18 cellular contexts compared by ENCODE assay signal in the genomic region with DNA sequence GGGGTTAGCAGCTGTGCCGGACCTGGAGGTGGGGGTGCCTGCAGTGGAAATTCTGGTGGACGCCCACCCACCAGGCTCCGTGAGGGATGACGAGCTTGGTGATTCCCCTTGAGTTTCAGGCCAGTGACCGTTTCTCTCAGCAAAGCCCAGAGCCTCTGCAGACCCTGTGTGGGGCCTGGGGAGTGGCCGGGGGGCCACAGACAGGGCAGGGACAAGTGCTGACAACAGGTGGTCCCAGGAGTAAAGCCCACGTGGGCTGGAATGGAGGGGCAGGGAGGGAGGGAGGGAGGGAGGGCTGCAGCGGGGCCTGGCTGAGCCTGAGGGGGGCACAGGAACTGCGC.
"Had no signal": no experiment of that assay in that cellular context is flagged by ENCODE, and none has a peak within 500 bp of the region (broad histone marks: within the 10 kb centered on the region; RNA-seq: fewer than 3 reads in every experiment).

No MANE protein-coding gene starts in this region.

- H3K27ac ChIP-seq: body of pancreas, foreskin keratinocyte, parathyroid adenoma, suprapubic skin had no signal

- H3K79me2 ChIP-seq: parathyroid adenoma had no signal

- H3K27me3 Mint-ChIP-seq: activated CD4-positive, alpha-beta T cell treated with anti-CD3 and anti-CD28 coated beads for 36 hours; activated naive CD4-positive, alpha-beta T cell treated with anti-CD3 and anti-CD28 coated beads, Interleukin-2, amount 50 U/mL, for 24 hours; activated T-cell treated with anti-CD3 and anti-CD28 coated beads, Interleukin-2, amount 50 U/mL, for 24 hours; T-helper 17 cell had no signal

- H3K4me1 ChIP-seq: parathyroid adenoma had no signal

- H3K4me1 Mint-ChIP-seq: activated CD4-positive, alpha-beta memory T cell treated with anti-CD3 and anti-CD28 coated beads, Interleukin-2, amount 10 ng/mL, durations not matched to agents 7 days and 5 days; activated CD4-positive, alpha-beta T cell treated with anti-CD3 and anti-CD28 coated beads for 36 hours; central memory CD8-positive, alpha-beta T cell; T-helper 17 cell had no signal

- H3K9me3 ChIP-seq: suprapubic skin had no signal

- H3K9me3 Mint-ChIP-seq: central memory CD8-positive, alpha-beta T cell had no signal

- H3K4me3 ChIP-seq: body of pancreas, suprapubic skin had no signal

- H2AFZ ChIP-seq: parathyroid adenoma had no signal

- H3K27ac Mint-ChIP-seq: activated CD4-positive, alpha-beta memory T cell treated with anti-CD3 and anti-CD28 coated beads, Interleukin-2, amount 10 ng/mL, durations not matched to agents 7 days and 5 days; activated CD4-positive, alpha-beta T cell treated with anti-CD3 and anti-CD28 coated beads for 36 hours; activated naive CD4-positive, alpha-beta T cell treated with anti-CD3 and anti-CD28 coated beads, Interleukin-2, amount 50 U/mL, for 24 hours; activated T-cell treated with anti-CD3 and anti-CD28 coated beads, Interleukin-2, amount 50 U/mL, for 24 hours; naive thymus-derived CD4-positive, alpha-beta T cell; T-helper 17 cell had no signal

- H3K9ac ChIP-seq: parathyroid adenoma had no signal

- H3K27me3 ChIP-seq: body of pancreas, suprapubic skin had no signal

- H3K4me3 Mint-ChIP-seq: activated CD4-positive, alpha-beta memory T cell treated with anti-CD3 and anti-CD28 coated beads, Interleukin-2, amount 10 ng/mL, durations not matched to agents 7 days and 5 days; activated CD4-positive, alpha-beta T cell treated with anti-CD3 and anti-CD28 coated beads for 36 hours; activated naive CD4-positive, alpha-beta T cell treated with anti-CD3 and anti-CD28 coated beads, Interleukin-2, amount 50 U/mL, for 24 hours; activated T-cell treated with anti-CD3 and anti-CD28 coated beads, Interleukin-2, amount 50 U/mL, for 24 hours; central memory CD8-positive, alpha-beta T cell; naive thymus-derived CD4-positive, alpha-beta T cell; T-helper 17 cell had no signal

- DNase-seq: activated CD4-positive, alpha-beta memory T cell treated with anti-CD3 and anti-CD28 coated beads, Interleukin-2, amount 10 ng/mL, durations not matched to agents 7 days and 5 days; activated CD4-positive, alpha-beta T cell treated with anti-CD3 and anti-CD28 coated beads for 36 hours; activated T-cell treated with anti-CD3 and anti-CD28 coated beads, Interleukin-2, amount 50 U/mL, for 24 hours; body of pancreas; effector CD8-positive, alpha-beta T cell; foreskin keratinocyte; left colon; naive thymus-derived CD4-positive, alpha-beta T cell; retina; small intestine; stimulated activated CD4-positive, alpha-beta T cell treated with anti-CD3 and anti-CD28 coated beads, Interleukin-4, amount 100 ng/mL, for 4 hours; stimulated activated CD8-positive, alpha-beta memory T cell treated with anti-CD3 and anti-CD28 coated beads, Interleukin-4, amount 100 ng/mL, for 48 hours; stimulated activated naive CD4-positive, alpha-beta T cell treated with Interleukin-2 at 50 U/mL for 16 hours; T-helper 17 cell had no signal

- ATAC-seq: activated CD4-positive, alpha-beta T cell treated with anti-CD3 and anti-CD28 coated beads for 36 hours; body of pancreas; foreskin keratinocyte; left colon; naive thymus-derived CD4-positive, alpha-beta T cell; T-helper 17 cell had no signal
